8 cellular contexts compared by ENCODE assay signal in genomic region chr12:46124848-46125619, GRCh38.
A peak's percentile ranks its signal among the peaks of the same experiment; 100 is the strongest.
DNase-seq lines count a peak whose midpoint lies in the region; ATAC-seq and TF ChIP-seq lines count a peak whose summit lies in the region.

No MANE protein-coding gene starts in this region.

- ATAC-seq in GM19463 (IDR thresholded peaks at IDR 0.05; ENCODE audit: unreplicated experiment), result peak; percentile 80

- H3K9me3 Mint-ChIP-seq in Caco-2 (ENCODE audit: unreplicated experiment) (no peaks in the 10 kb centered on the region), progenitor cell of endocrine pancreas (ENCODE audit: low read depth) (no peaks in the 10 kb centered on the region)

- no TSS peak for BruUV-seq in Caco-2 (replicated peaks; lab: Mats Ljungman, UMichigan)

- no peaks in the 10 kb centered on the region for H3K27me3 ChIP-seq in Caco-2 (replicated peaks; ENCODE audit: control insufficient read depth, insufficient read depth, low read length)

- peaks cover 18% of the 10 kb centered on the region for H3K27me3 Mint-ChIP-seq in Caco-2 (ENCODE audit: insufficient read depth, unreplicated experiment)
- H3K27me3 Mint-ChIP-seq in progenitor cell of endocrine pancreas, result peaks cover 11% of the 10 kb centered on the region

- TF ChIP-seq CTCF in Caco-2 (IDR thresholded peaks at IDR 0.05; ENCODE audit: insufficient read depth in 1 of 2, low read depth in 1 of 2, low read length in 1 of 2, severe bottlenecking in 1 of 2, unreplicated experiment in 1 of 2), result peak; percentile 43 to 84
- peak; percentile 62 for TF ChIP-seq CTCF in progenitor cell of endocrine pancreas (IDR thresholded peaks at IDR 0.05; ENCODE audit: unreplicated experiment)

- H3K4me3 ChIP-seq in Caco-2 (ENCODE audit: low read depth, low read length), result no peak overlapping the region

- intact Hi-C loops in Caco-2 (cut with micrococcal nuclease; ENCODE audit: unreplicated experiment), result loop anchor here (2.0 to 5.0 kb wide), 3 partner anchors 142 to 552 kb away; partner anchors contain the start of gene SLC38A1
- intact Hi-C loops in head of caudate nucleus (cut with DNase I), result loop anchor here (10.0 kb wide), 1 partner anchor 810 kb away; no protein-coding TSS in a partner anchor

- POLR2A ChIA-PET in Caco-2 (lab: Charles Lee), result interaction anchor here (0.6 to 1.0 kb wide), 3 partner anchors 144 to 879 kb away, joined by 3 to 4 read pairs (median 3); partner anchors contain the start of gene SLC38A1

- H3K4me1 Mint-ChIP-seq in Caco-2 (ENCODE audit: low read depth, unreplicated experiment) (peaks cover 19% of the 10 kb centered on the region), progenitor cell of endocrine pancreas (ENCODE audit: low read depth) (peaks cover 34% of the 10 kb centered on the region)

- no peaks in the 10 kb centered on the region for H3K36me3 ChIP-seq in Caco-2 (ENCODE audit: control insufficient read depth, insufficient read depth, low read length)

- DNase-seq in Caco-2, result peak in 1 of 2 experiments; percentile 64
- DNase-seq in HuH-7 (ENCODE audit: low spot score), result peak; percentile 36
- DNase-seq in SHP77 (lab: John Stamatoyannopoulos, UW), result peak; percentile 68 to 83
- peak; percentile 49 for DNase-seq in activated naive CD4-positive, alpha-beta T cell treated with anti-CD3 and anti-CD28 coated beads, Interleukin-2, amount 50 U/mL, for 16 hours
- DNase-seq in head of caudate nucleus, result peak in 39 of 42 donors; percentile 21 to 88 (median 69)
- peak; percentile 16 for DNase-seq in progenitor cell of endocrine pancreas (ENCODE audit: low spot score, unreplicated experiment)
- DNase-seq in ecto neural progenitor cell (ENCODE audit: low spot score), result no peak

- H3K9me3 ChIP-seq in Caco-2, result no peaks in the 10 kb centered on the region

- CTCF ChIA-PET in Caco-2 (lab: Charles Lee), result interaction anchor here (0.6 to 2.1 kb wide), 21 partner anchors 9 to 1512 kb away, joined by 3 to 10 read pairs (median 4); partner anchors contain the start of genes SCAF11 and SLC38A1

- peaks cover 6% of the 10 kb centered on the region for H3K36me3 Mint-ChIP-seq in Caco-2 (ENCODE audit: insufficient read depth, unreplicated experiment)
- H3K36me3 Mint-ChIP-seq in progenitor cell of endocrine pancreas (ENCODE audit: insufficient read depth), result no peaks in the 10 kb centered on the region

- H3K4me3 Mint-ChIP-seq in Caco-2 (ENCODE audit: unreplicated experiment) (peak overlapping the region; percentile 35), progenitor cell of endocrine pancreas (ENCODE audit: low read depth) (peak overlapping the region; percentile 0)

- H3K27ac Mint-ChIP-seq in Caco-2 (ENCODE audit: unreplicated experiment) (no peak overlapping the region), progenitor cell of endocrine pancreas (peak overlapping the region; percentile 89)

- H3K4me1 ChIP-seq in Caco-2, result peaks cover 6% of the 10 kb centered on the region
